In genomic region chr10:97771055-97771811, GRCh38 we compare ENCODE assay signal across 8 cellular contexts. TPM values are rescaled to one million over a fixed set of nuclear protein-coding genes. Genes with fewer than 3 reads are reported as not detected.
DNase-seq lines count a peak whose midpoint lies in the region; ATAC-seq and TF ChIP-seq lines count a peak whose summit lies in the region.

No MANE protein-coding gene starts in this region.

- H3K4me1 Mint-ChIP-seq in activated CD4-positive, alpha-beta memory T cell treated with anti-CD3 and anti-CD28 coated beads for 36 hours (ENCODE audit: low read depth) = peaks cover 12% of the 10 kb centered on the region
- H3K4me1 Mint-ChIP-seq in activated CD4-positive, alpha-beta memory T cell treated with anti-CD3 and anti-CD28 coated beads, Interleukin-2, amount 10 ng/mL, durations not matched to agents 7 days and 5 days = peaks cover 5% of the 10 kb centered on the region
- H3K4me1 Mint-ChIP-seq in T-helper 2 cell treated with Interferon-gamma antibody and Interleukin-4, amounts not matched to agents 5 μg/mL and 100 μg/mL, for 36 hours (ENCODE audit: low read depth) = peaks cover 2% of the 10 kb centered on the region

- H3K4me3 ChIP-seq in heart left ventricle (peak overlapping the region in 9 of 12 donors; percentile 17 to 46 (median 31)), skeletal muscle tissue (ENCODE audit: low read length in 3 of 3) (peak overlapping the region in 2 of 3 donors; percentile 58 to 61)

- ATAC-seq in heart left ventricle (peak in 2 of 4 donors; percentile 27 to 37), HG03159 (IDR thresholded peaks at IDR 0.05; ENCODE audit: unreplicated experiment) (no peak), GM21526 (IDR thresholded peaks at IDR 0.05; ENCODE audit: low FRiP score, unreplicated experiment) (no peak)

- H3K4me3 Mint-ChIP-seq in activated CD4-positive, alpha-beta memory T cell treated with anti-CD3 and anti-CD28 coated beads for 36 hours = peak overlapping the region; percentile 35
- no peak overlapping the region for H3K4me3 Mint-ChIP-seq in activated CD4-positive, alpha-beta memory T cell treated with anti-CD3 and anti-CD28 coated beads, Interleukin-2, amount 10 ng/mL, durations not matched to agents 7 days and 5 days
- peak overlapping the region; percentile 24 for H3K4me3 Mint-ChIP-seq in T-helper 2 cell treated with Interferon-gamma antibody and Interleukin-4, amounts not matched to agents 5 μg/mL and 100 μg/mL, for 36 hours

- intact Hi-C loops in activated CD4-positive, alpha-beta memory T cell treated with anti-CD3 and anti-CD28 coated beads for 36 hours (cut with micrococcal nuclease) = no loop called here
- intact Hi-C loops in heart left ventricle (cut with DNase I) = no loop called here

- H3K27ac ChIP-seq in heart left ventricle (no peak overlapping the region), skeletal muscle tissue (ENCODE audit: low read depth, low read length) (no peak overlapping the region)

- no peaks in the 10 kb centered on the region for H3K36me3 Mint-ChIP-seq in activated CD4-positive, alpha-beta memory T cell treated with anti-CD3 and anti-CD28 coated beads for 36 hours
- H3K36me3 Mint-ChIP-seq in activated CD4-positive, alpha-beta memory T cell treated with anti-CD3 and anti-CD28 coated beads, Interleukin-2, amount 10 ng/mL, durations not matched to agents 7 days and 5 days (ENCODE audit: low read depth) = no peaks in the 10 kb centered on the region
- H3K36me3 Mint-ChIP-seq in T-helper 2 cell treated with Interferon-gamma antibody and Interleukin-4, amounts not matched to agents 5 μg/mL and 100 μg/mL, for 36 hours (ENCODE audit: low read depth) = no peaks in the 10 kb centered on the region

- no peak for DNase-seq in activated CD4-positive, alpha-beta memory T cell treated with anti-CD3 and anti-CD28 coated beads for 36 hours
- no peak for DNase-seq in activated CD4-positive, alpha-beta memory T cell treated with anti-CD3 and anti-CD28 coated beads, Interleukin-2, amount 10 ng/mL, durations not matched to agents 7 days and 5 days
- no peak for DNase-seq in T-helper 2 cell treated with Interferon-gamma antibody and Interleukin-4, amounts not matched to agents 5 μg/mL and 100 μg/mL, for 36 hours (ENCODE audit: low spot score)
- peak in 1 of 5 donors; percentile 54 for DNase-seq in heart left ventricle
- no peak for DNase-seq in GF-D8 (lab: John Stamatoyannopoulos, UW)

- H3K27me3 Mint-ChIP-seq in activated CD4-positive, alpha-beta memory T cell treated with anti-CD3 and anti-CD28 coated beads for 36 hours = peaks cover 32% of the 10 kb centered on the region
- H3K27me3 Mint-ChIP-seq in activated CD4-positive, alpha-beta memory T cell treated with anti-CD3 and anti-CD28 coated beads, Interleukin-2, amount 10 ng/mL, durations not matched to agents 7 days and 5 days = peaks cover 40% of the 10 kb centered on the region
- peaks cover 46% of the 10 kb centered on the region for H3K27me3 Mint-ChIP-seq in T-helper 2 cell treated with Interferon-gamma antibody and Interleukin-4, amounts not matched to agents 5 μg/mL and 100 μg/mL, for 36 hours (ENCODE audit: low read depth)

- WGBS in heart left ventricle, 4 donors = 0 to 1% (median 1%) methylated on average over 20 to 75 of the region's 75 CpGs

- peaks cover 0 to 20% (median 1%) of the 10 kb centered on the region in 12 donors for H3K4me1 ChIP-seq in heart left ventricle
- peaks cover 3 to 7% (median 6%) of the 10 kb centered on the region in 3 donors for H3K4me1 ChIP-seq in skeletal muscle tissue (ENCODE audit: control insufficient read depth in 3 of 3, insufficient read depth in 3 of 3, low read length in 3 of 3)

- H3K27me3 ChIP-seq in heart left ventricle = peaks cover 0 to 42% (median 15%) of the 10 kb centered on the region in 9 donors
- H3K27me3 ChIP-seq in skeletal muscle tissue (ENCODE audit: control insufficient read depth in 3 of 3, insufficient read depth in 3 of 3, low read length in 3 of 3) = peaks cover 40 to 52% (median 52%) of the 10 kb centered on the region in 3 donors

- H3K36me3 ChIP-seq in heart left ventricle (no peaks in the 10 kb centered on the region), skeletal muscle tissue (ENCODE audit: control insufficient read depth in 3 of 3, insufficient read depth in 3 of 3, low read length in 3 of 3) (no peaks in the 10 kb centered on the region)

- POLR2A ChIA-PET in activated CD4-positive, alpha-beta memory T cell treated with anti-CD3 and anti-CD28 coated beads for 36 hours (lab: Charles Lee) = no interaction called here
- POLR2A ChIA-PET in activated CD4-positive, alpha-beta memory T cell treated with anti-CD3 and anti-CD28 coated beads, Interleukin-2, amount 10 ng/mL, durations not matched to agents 7 days and 5 days (lab: Charles Lee) = no interaction called here

- no peak for TF ChIP-seq CTCF in heart left ventricle (IDR thresholded peaks at IDR 0.05)

- TF ChIP-seq POLR2A in heart left ventricle (IDR thresholded peaks at IDR 0.05) = no peak

- H3K9me3 Mint-ChIP-seq in activated CD4-positive, alpha-beta memory T cell treated with anti-CD3 and anti-CD28 coated beads for 36 hours = no peaks in the 10 kb centered on the region
- no peaks in the 10 kb centered on the region for H3K9me3 Mint-ChIP-seq in activated CD4-positive, alpha-beta memory T cell treated with anti-CD3 and anti-CD28 coated beads, Interleukin-2, amount 10 ng/mL, durations not matched to agents 7 days and 5 days
- H3K9me3 Mint-ChIP-seq in T-helper 2 cell treated with Interferon-gamma antibody and Interleukin-4, amounts not matched to agents 5 μg/mL and 100 μg/mL, for 36 hours = no peaks in the 10 kb centered on the region

- CTCF ChIA-PET in activated CD4-positive, alpha-beta memory T cell treated with anti-CD3 and anti-CD28 coated beads for 36 hours (lab: Charles Lee) = interaction anchor here (1.0 kb wide), 1 partner anchor 28 kb away, joined by 3 read pairs; no protein-coding TSS in a partner anchor
- CTCF ChIA-PET in activated CD4-positive, alpha-beta memory T cell treated with anti-CD3 and anti-CD28 coated beads, Interleukin-2, amount 10 ng/mL, durations not matched to agents 7 days and 5 days (lab: Charles Lee) = interaction anchor here (1.4 kb wide), 1 partner anchor 62 kb away, joined by 3 read pairs; no protein-coding TSS in a partner anchor

- H3K9ac ChIP-seq in skeletal muscle tissue (ENCODE audit: low read depth in 1 of 3, low read length in 3 of 3) = peak overlapping the region in 1 of 3 donors; percentile 40

- no peak overlapping the region for H3K27ac Mint-ChIP-seq in activated CD4-positive, alpha-beta memory T cell treated with anti-CD3 and anti-CD28 coated beads for 36 hours
- no peak overlapping the region for H3K27ac Mint-ChIP-seq in activated CD4-positive, alpha-beta memory T cell treated with anti-CD3 and anti-CD28 coated beads, Interleukin-2, amount 10 ng/mL, durations not matched to agents 7 days and 5 days
- no peak overlapping the region for H3K27ac Mint-ChIP-seq in T-helper 2 cell treated with Interferon-gamma antibody and Interleukin-4, amounts not matched to agents 5 μg/mL and 100 μg/mL, for 36 hours

- H3K9me3 ChIP-seq in heart left ventricle = no peaks in the 10 kb centered on the region
- H3K9me3 ChIP-seq in skeletal muscle tissue (ENCODE audit: control insufficient read depth in 3 of 3, low read length in 3 of 3) = no peaks in the 10 kb centered on the region

RNA-seq across cellular contexts. Expression of gene SFRP5, which starts 0.6 kb away (rescaled TPM):
- total RNA-seq in activated CD4-positive, alpha-beta memory T cell treated with anti-CD3 and anti-CD28 coated beads for 36 hours = not detected
- not detected for total RNA-seq in activated CD4-positive, alpha-beta memory T cell treated with anti-CD3 and anti-CD28 coated beads, Interleukin-2, amount 10 ng/mL, durations not matched to agents 7 days and 5 days
- total RNA-seq in heart left ventricle = 1 to 10 TPM in 5 of 9 donors, under 1 TPM in 4; 0.12 to 3.7 (median 1.8) TPM
- polyA plus RNA-seq in heart left ventricle = 1 to 10 TPM in 1 of 2 donors, under 1 TPM in 1; 1.00 to 1.3 TPM
- total RNA-seq in skeletal muscle tissue = 1.6 TPM

RNA-seq across cellular contexts. Expression of gene ZFYVE27, which starts 34.3 kb away (rescaled TPM):
- total RNA-seq in activated CD4-positive, alpha-beta memory T cell treated with anti-CD3 and anti-CD28 coated beads for 36 hours = 10 to 100 TPM; 20.9 to 22.8 TPM
- 10 to 100 TPM; 29.3 to 32.4 TPM for total RNA-seq in activated CD4-positive, alpha-beta memory T cell treated with anti-CD3 and anti-CD28 coated beads, Interleukin-2, amount 10 ng/mL, durations not matched to agents 7 days and 5 days
- total RNA-seq in heart left ventricle = 10 to 100 TPM in 8 of 9 donors, 1 to 10 TPM in 1; 7.3 to 16.1 (median 13.1) TPM
- 10 to 100 TPM in 1 of 2 donors, 1 to 10 TPM in 1; 9.5 to 28.5 TPM for polyA plus RNA-seq in heart left ventricle
- total RNA-seq in skeletal muscle tissue = 8.4 TPM

RNA-seq across cellular contexts. Expression of gene MARVELD1, which starts 57.7 kb away (rescaled TPM):
- 1 to 10 TPM; 2.9 to 4.0 TPM for total RNA-seq in activated CD4-positive, alpha-beta memory T cell treated with anti-CD3 and anti-CD28 coated beads for 36 hours
- 1 to 10 TPM; 2.5 to 2.7 TPM for total RNA-seq in activated CD4-positive, alpha-beta memory T cell treated with anti-CD3 and anti-CD28 coated beads, Interleukin-2, amount 10 ng/mL, durations not matched to agents 7 days and 5 days
- total RNA-seq in heart left ventricle = 10 to 100 TPM in 2 of 9 donors, 1 to 10 TPM in 7; 4.4 to 17.2 (median 6.8) TPM
- 10 to 100 TPM in 1 of 2 donors, 1 to 10 TPM in 1; 3.0 to 10.1 TPM for polyA plus RNA-seq in heart left ventricle
- total RNA-seq in skeletal muscle tissue = 17.2 TPM
